22 cellular contexts compared by ENCODE assay signal in the genomic region with DNA sequence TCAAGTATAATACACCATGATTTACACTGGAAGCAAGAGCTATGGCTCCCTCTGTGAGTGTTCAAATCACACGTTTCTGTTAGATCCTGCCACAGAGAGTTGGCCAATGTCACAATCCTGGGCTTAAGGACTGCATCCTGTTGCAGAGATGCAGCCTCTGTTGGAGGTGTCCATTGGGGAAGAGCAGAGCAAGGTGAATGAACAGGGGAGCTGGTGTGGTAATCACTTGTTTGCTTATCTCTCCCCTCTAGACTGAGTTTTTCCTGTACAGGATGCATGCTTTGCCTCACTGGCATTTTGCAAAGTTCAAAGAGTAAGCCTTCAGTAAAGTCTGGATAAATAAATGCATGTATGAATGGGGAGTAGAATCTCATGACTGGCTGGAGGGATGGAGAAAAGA.
"Had no signal": no experiment of that assay in that cellular context is flagged by ENCODE, and none has a peak within 500 bp of the region (broad histone marks: within the 10 kb centered on the region; RNA-seq: fewer than 3 reads in every experiment).

No MANE protein-coding gene starts in this region.

- H3K36me3 ChIP-seq: gastrocnemius medialis, heart right ventricle, left lung, spleen, tibial nerve, upper lobe of right lung, vagina had no signal

- H3K27me3 Mint-ChIP-seq: stimulated activated memory B cell treated with anti-CD40 and anti-IgM and Interleukin-4, amounts not matched to agents 10 μg/mL and 1 μg/mL and 100 μg/mL, for 72 hours had no signal

- H3K9me3 Mint-ChIP-seq: nephron progenitor cell; stimulated activated memory B cell treated with anti-CD40 and anti-IgM and Interleukin-4, amounts not matched to agents 10 μg/mL and 1 μg/mL and 100 μg/mL, for 72 hours; stimulated activated naive CD8-positive, alpha-beta T cell treated with anti-CD3 and anti-CD28 coated beads, Interleukin-15, Interleukin-2, amounts not matched to agents 100 ng/mL and 50 ng/mL, for 24 hours had no signal

- H3K9me3 ChIP-seq: gastrocnemius medialis, heart right ventricle, left lung, psoas muscle, spleen, testis, tibial nerve, upper lobe of right lung, vagina had no signal

- DNase-seq: effector memory CD4-positive, alpha-beta T cell; gastrocnemius medialis; heart right ventricle; hypothalamus; left lung; mesendoderm; naive B cell; nephron progenitor cell; psoas muscle; retina; spleen; stimulated activated CD4-positive, alpha-beta T cell treated with anti-CD3 and anti-CD28 coated beads, Interleukin-15, amount 100 ng/mL, for 24 hours; stimulated activated CD4-positive, alpha-beta T cell treated with anti-CD3 and anti-CD28 coated beads, Interleukin-1b, Interleukin-23, amount 100 ng/mL, for 48 hours; stimulated activated CD4-positive, alpha-beta T cell treated with anti-CD3 and anti-CD28 coated beads, Interleukin-4, amount 100 ng/mL, for 24 hours; testis; upper lobe of right lung had no signal

- ATAC-seq: esophagus mucosa; gastrocnemius medialis; heart right ventricle; left lung; psoas muscle; sciatic nerve; stimulated activated memory B cell treated with anti-CD40 and anti-IgM and Interleukin-4, amounts not matched to agents 10 μg/mL and 1 μg/mL and 100 μg/mL, for 72 hours had no signal

- H3K27ac Mint-ChIP-seq: nephron progenitor cell; stimulated activated memory B cell treated with anti-CD40 and anti-IgM and Interleukin-4, amounts not matched to agents 10 μg/mL and 1 μg/mL and 100 μg/mL, for 72 hours; stimulated activated naive CD8-positive, alpha-beta T cell treated with anti-CD3 and anti-CD28 coated beads, Interleukin-15, Interleukin-2, amounts not matched to agents 100 ng/mL and 50 ng/mL, for 24 hours had no signal

- H3K4me1 Mint-ChIP-seq: naive B cell; stimulated activated memory B cell treated with anti-CD40 and anti-IgM and Interleukin-4, amounts not matched to agents 10 μg/mL and 1 μg/mL and 100 μg/mL, for 72 hours had no signal

- H3K4me3 Mint-ChIP-seq: naive B cell; nephron progenitor cell; stimulated activated memory B cell treated with anti-CD40 and anti-IgM and Interleukin-4, amounts not matched to agents 10 μg/mL and 1 μg/mL and 100 μg/mL, for 72 hours; stimulated activated naive CD8-positive, alpha-beta T cell treated with anti-CD3 and anti-CD28 coated beads, Interleukin-15, Interleukin-2, amounts not matched to agents 100 ng/mL and 50 ng/mL, for 24 hours had no signal

- H3K4me1 ChIP-seq: gastrocnemius medialis, psoas muscle, testis, upper lobe of right lung, vagina had no signal

- H3K27me3 ChIP-seq: gastrocnemius medialis, left lung, spleen, testis, tibial nerve, upper lobe of right lung, vagina had no signal

- H3K36me3 Mint-ChIP-seq: naive B cell; stimulated activated memory B cell treated with anti-CD40 and anti-IgM and Interleukin-4, amounts not matched to agents 10 μg/mL and 1 μg/mL and 100 μg/mL, for 72 hours had no signal

- H3K27ac ChIP-seq: gastrocnemius medialis, heart right ventricle, left lung, psoas muscle, testis, tibial nerve, upper lobe of right lung, vagina had no signal

- H3K4me3 ChIP-seq: gastrocnemius medialis, heart right ventricle, left lung, psoas muscle, spleen, testis, tibial nerve, upper lobe of right lung, vagina had no signal
